ENCODE assay signal across 8 cellular contexts in the genomic region with DNA sequence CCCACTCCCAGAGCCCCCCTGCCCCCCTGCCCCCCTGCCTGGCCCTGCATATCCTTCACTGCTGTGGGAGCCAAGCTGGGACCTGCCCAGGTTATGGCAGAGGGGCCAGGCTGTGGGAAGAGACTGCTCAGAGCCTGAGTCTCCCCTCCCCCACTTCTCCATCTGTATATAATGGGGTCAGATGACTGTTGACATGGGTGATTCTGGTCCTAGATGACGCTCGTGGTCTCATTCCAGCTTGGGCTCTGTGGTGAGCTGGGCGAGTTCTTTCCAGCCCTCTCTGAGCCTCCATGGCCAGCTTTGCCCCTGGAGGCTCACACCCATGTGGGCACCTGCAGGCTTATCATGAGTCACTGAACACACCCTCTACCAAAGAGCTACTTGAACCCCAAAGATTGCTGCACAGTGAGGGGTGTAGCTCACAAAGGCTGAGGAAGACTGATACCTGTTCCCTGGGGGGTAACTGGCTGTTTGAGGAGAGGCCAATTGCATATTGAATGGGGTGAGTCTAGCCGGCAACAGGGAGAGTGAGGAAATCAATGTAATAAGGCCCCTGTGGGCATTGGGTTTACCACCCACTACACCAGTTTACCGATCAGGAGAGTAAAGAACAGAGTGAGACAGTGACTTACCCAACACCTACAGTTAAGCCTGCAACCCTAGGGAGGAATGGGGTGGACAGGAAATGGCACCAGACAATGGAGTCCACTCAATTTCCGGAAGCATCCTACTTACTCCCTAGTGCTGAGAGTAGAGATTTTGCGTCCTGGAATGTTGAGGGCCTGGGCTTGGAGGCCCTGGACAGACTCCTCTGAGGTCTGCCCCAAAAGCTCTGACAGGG. TPM values are rescaled to one million over a fixed set of nuclear protein-coding genes. Genes with fewer than 3 reads are reported as not detected.
DNase-seq lines count a peak whose midpoint lies in the region; ATAC-seq and TF ChIP-seq lines count a peak whose summit lies in the region.

No MANE protein-coding gene starts in this region.

- no peak for TF ChIP-seq CTCF in A673 (conservative IDR thresholded peaks at IDR 0.05; ENCODE audit: low read depth, low read length)
- TF ChIP-seq CTCF in VCaP (conservative IDR thresholded peaks at IDR 0.05) = no peak
- TF ChIP-seq CTCF in fibroblast of pulmonary artery (IDR thresholded peaks at IDR 0.05; ENCODE audit: low read length, missing control alignments) = no peak

- no peaks in the 10 kb centered on the region for H3K27me3 ChIP-seq in A673 (replicated peaks; ENCODE audit: insufficient read depth, low read depth, low read length, poor library complexity)

- ATAC-seq in GM19455 (IDR thresholded peaks at IDR 0.05; ENCODE audit: unreplicated experiment) = no peak

- no peak overlapping the region for H3K4me3 ChIP-seq in A673 (ENCODE audit: low read depth, low read length, poor library complexity, severe bottlenecking)
- H3K4me3 ChIP-seq in fibroblast of pulmonary artery (replicated peaks; ENCODE audit: low read depth, low read length) = peak overlapping the region; percentile 47

- no peaks in the 10 kb centered on the region for H3K36me3 ChIP-seq in A673 (ENCODE audit: insufficient read depth, low read length, poor library complexity, severe bottlenecking)

- DNase-seq in A673 (ENCODE audit: low spot score) (no peak), HCEC 1CT (peak; percentile 57), fibroblast of pulmonary artery (ENCODE audit: low read depth) (peak; percentile 66), nucleus accumbens (lab: John Stamatoyannopoulos, UW) (peak in 35 of 56 donors; percentile 58 to 87 (median 76)), DMS153 treated with DMSO at 0.1 percent for 48 hours (lab: John Stamatoyannopoulos, UW; ENCODE audit: unreplicated experiment) (no peak), SKM-1 (lab: John Stamatoyannopoulos, UW; ENCODE audit: unreplicated experiment) (no peak)

- no peaks in the 10 kb centered on the region for H3K9me3 ChIP-seq in A673 (ENCODE audit: low read depth, low read length, poor library complexity, severe bottlenecking)

- intact Hi-C loops in A673 (cut with micrococcal nuclease; ENCODE audit: unreplicated experiment) = no loop called here

- peaks cover 48% of the 10 kb centered on the region for H3K4me1 ChIP-seq in A673 (ENCODE audit: insufficient read depth, low read length, poor library complexity, severe bottlenecking)

- CTCF ChIA-PET in A673 (lab: Charles Lee) = interaction anchor here (1.0 kb wide), 1 partner anchor 19 kb away, joined by 3 read pairs; no protein-coding TSS in a partner anchor

- H3K27ac ChIP-seq in A673 (ENCODE audit: low read depth, low read length, poor library complexity, severe bottlenecking) (peak overlapping the region; percentile 86), VCaP (peak overlapping the region; percentile 96)

- POLR2A ChIA-PET in A673 (lab: Charles Lee; ENCODE audit: low non-redundant PET) = interaction anchor here (0.6 kb wide), 1 partner anchor 102 kb away, joined by 9 read pairs; no protein-coding TSS in a partner anchor

- no TSS peak for BruUV-seq in A673 (replicated peaks; lab: Mats Ljungman, UMichigan)

RNA-seq across cellular contexts. Expression of gene SREBF1, which starts 4.2 kb away (rescaled TPM):
- 240 and 328 TPM in 2 replicates for total RNA-seq in A673 (2021)

Comparison
In these comparisons a context has a peak if more than half of its experiments do, and no peak if none do; other contexts are left out.
1. DNase-seq: peak in HCEC 1CT (single experiment), fibroblast of pulmonary artery (single experiment) and nucleus accumbens (35 of 56); none in A673 (single experiment), DMS153 treated with DMSO at 0.1 percent for 48 hours (single experiment) and SKM-1 (single experiment).